In the genomic region with DNA sequence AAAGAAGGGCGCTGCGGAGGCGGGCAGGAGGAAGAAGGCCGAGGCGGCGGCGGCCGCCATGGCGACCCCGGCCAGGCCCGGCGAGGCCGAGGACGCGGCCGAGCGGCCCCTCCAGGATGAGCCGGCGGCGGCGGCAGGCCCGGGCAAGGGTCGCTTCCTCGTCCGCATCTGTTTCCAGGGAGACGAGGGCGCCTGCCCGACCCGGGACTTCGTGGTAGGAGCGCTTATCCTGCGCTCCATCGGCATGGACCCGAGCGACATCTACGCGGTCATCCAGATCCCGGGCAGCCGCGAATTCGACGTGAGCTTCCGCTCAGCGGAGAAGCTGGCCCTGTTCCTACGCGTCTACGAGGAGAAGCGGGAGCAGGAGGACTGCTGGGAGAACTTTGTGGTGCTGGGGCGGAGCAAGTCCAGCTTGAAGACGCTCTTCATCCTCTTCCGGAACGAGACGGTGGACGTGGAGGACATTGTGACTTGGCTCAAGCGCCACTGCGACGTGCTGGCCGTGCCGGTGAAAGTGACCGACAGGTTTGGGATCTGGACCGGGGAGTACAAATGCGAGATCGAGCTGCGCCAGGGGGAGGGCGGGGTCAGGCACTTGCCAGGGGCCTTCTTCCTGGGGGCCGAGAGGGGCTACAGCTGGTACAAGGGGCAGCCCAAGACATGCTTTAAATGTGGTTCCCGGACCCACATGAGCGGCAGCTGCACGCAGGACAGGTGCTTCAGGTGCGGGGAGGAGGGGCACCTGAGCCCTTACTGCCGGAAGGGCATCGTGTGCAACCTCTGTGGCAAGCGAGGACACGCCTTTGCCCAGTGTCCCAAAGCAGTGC, we compare ENCODE assay signal across 8 cellular contexts. TPM values are rescaled to one million over a fixed set of nuclear protein-coding genes. Genes with fewer than 3 reads are reported as not detected.
DNase-seq lines count a peak whose midpoint lies in the region; ATAC-seq and TF ChIP-seq lines count a peak whose summit lies in the region.

No MANE protein-coding gene starts in this region.

- H3K36me3 ChIP-seq in WERI-Rb-1 = peaks cover 19% of the 10 kb centered on the region

- no peaks in the 10 kb centered on the region for H3K27me3 Mint-ChIP-seq in chondrocyte (ENCODE audit: low read depth)

- peak overlapping the region; percentile 96 for H3K27ac ChIP-seq in WERI-Rb-1

- TF ChIP-seq CTCF in WERI-Rb-1 (IDR thresholded peaks at IDR 0.05; ENCODE audit: low read depth, low read length) (no peak), chondrocyte (IDR thresholded peaks at IDR 0.05) (peak; percentile 12)

- peaks cover 48% of the 10 kb centered on the region for H3K4me1 Mint-ChIP-seq in chondrocyte (ENCODE audit: low read depth)

- no peaks in the 10 kb centered on the region for H3K9me3 ChIP-seq in WERI-Rb-1 (ENCODE audit: severe bottlenecking)

- peaks cover 4% of the 10 kb centered on the region for H3K36me3 Mint-ChIP-seq in chondrocyte (ENCODE audit: low read depth)

- no peaks in the 10 kb centered on the region for H3K27me3 ChIP-seq in WERI-Rb-1 (ENCODE audit: insufficient read depth, low read depth, severe bottlenecking)

- peak overlapping the region; percentile 65 for H3K4me3 ChIP-seq in WERI-Rb-1 (ENCODE audit: low read depth, low read length)

- no peaks in the 10 kb centered on the region for H3K9me3 Mint-ChIP-seq in chondrocyte (ENCODE audit: low read depth)

- H3K27ac Mint-ChIP-seq in chondrocyte (ENCODE audit: unreplicated experiment) = peak overlapping the region; percentile 96

- peak; percentile 69 for DNase-seq in NCI-H82 (lab: John Stamatoyannopoulos, UW)
- DNase-seq in NCI-H82 treated with DMSO at 0.1 percent for 48 hours (lab: John Stamatoyannopoulos, UW; ENCODE audit: unreplicated experiment) = no peak
- peak; percentile 75 for DNase-seq in NCI-H2029 (lab: John Stamatoyannopoulos, UW)
- DNase-seq in WERI-Rb-1 = peak; percentile 49
- no peak for DNase-seq in chondrocyte (ENCODE audit: low spot score)
- peak; percentile 82 for DNase-seq in kidney tubule cell (ENCODE audit: low spot score)
- DNase-seq in stimulated activated CD4-positive, alpha-beta T cell treated with anti-CD3 and anti-CD28 coated beads, Interleukin-1b, Interleukin-23, amount 100 ng/mL, for 24 hours (ENCODE audit: low read depth in 4 of 4, low spot score in 1 of 4) = peak in 3 of 4 experiments; percentile 8 to 23 (median 10)

- ATAC-seq in HG02852 (IDR thresholded peaks at IDR 0.05; ENCODE audit: unreplicated experiment) = peak; percentile 27

- H3K4me3 Mint-ChIP-seq in chondrocyte (ENCODE audit: unreplicated experiment) = peak overlapping the region; percentile 94

RNA-seq across cellular contexts. Expression of a gene that starts 0.8 kb away (rescaled TPM):
- 17.2 to 18.6 TPM (median 17.4 TPM) in 3 replicates for total RNA-seq in chondrocyte

RNA-seq across cellular contexts. Expression of a gene that starts 7.6 kb away (rescaled TPM):
- total RNA-seq in chondrocyte = 10.8 to 12.1 TPM (median 11.1 TPM) in 3 replicates

RNA-seq across cellular contexts. Expression of a gene that starts 27.2 kb away (rescaled TPM):
- 34.3 to 40.4 TPM (median 39.6 TPM) in 3 replicates for total RNA-seq in chondrocyte

RNA-seq across cellular contexts. Expression of a gene that starts 40.6 kb away (rescaled TPM):
- not detected in 3 replicates for total RNA-seq in chondrocyte

RNA-seq across cellular contexts. Expression of a gene that starts 48.8 kb away (rescaled TPM):
- 72.1 to 77.1 TPM (median 73.2 TPM) in 3 replicates for total RNA-seq in chondrocyte

Comparison
In these comparisons a context has a peak if more than half of its experiments do, and no peak if none do; other contexts are left out.
1. DNase-seq: peak in NCI-H82 (single experiment), NCI-H2029 (single experiment), WERI-Rb-1 (single experiment), kidney tubule cell (single experiment) and stimulated activated CD4-positive, alpha-beta T cell treated with anti-CD3 and anti-CD28 coated beads, Interleukin-1b, Interleukin-23, amount 100 ng/mL, for 24 hours (3 of 4); none in NCI-H82 treated with DMSO at 0.1 percent for 48 hours (single experiment) and chondrocyte (single experiment).